Comparison of ENCODE assay signal across 8 cellular contexts in genomic region chr12:121894633-121895032, GRCh38. TPM values are rescaled to one million over a fixed set of nuclear protein-coding genes. Genes with fewer than 3 reads are reported as not detected.
DNase-seq lines count a peak whose midpoint lies in the region; ATAC-seq and TF ChIP-seq lines count a peak whose summit lies in the region.

No MANE protein-coding gene starts in this region.

- no TSS peak for BruUV-seq in MCF 10A (replicated peaks; lab: Mats Ljungman, UMichigan)

- H3K27ac ChIP-seq in breast epithelium = peak overlapping the region in 1 of 2 donors; percentile 49
- peak overlapping the region; percentile 94 for H3K27ac ChIP-seq in foreskin keratinocyte

- H3K4me1 Mint-ChIP-seq in MCF 10A (ENCODE audit: insufficient read depth, unreplicated experiment) (peaks cover 25% of the 10 kb centered on the region), type B pancreatic cell (ENCODE audit: unreplicated experiment) (peaks cover 22% of the 10 kb centered on the region)

- no peak for DNase-seq in MCF 10A (ENCODE audit: unreplicated experiment)
- DNase-seq in breast epithelium (ENCODE audit: low spot score in 2 of 2) = no peak
- DNase-seq in SK-MEL-5 (ENCODE audit: low read depth, low spot score) = peak; percentile 39
- no peak for DNase-seq in foreskin keratinocyte
- no peak for DNase-seq in type B pancreatic cell (ENCODE audit: extremely low spot score, unreplicated experiment)
- DNase-seq in RPMI8226 = no peak
- DNase-seq in stimulated activated CD4-positive, alpha-beta T cell treated with anti-CD3 and anti-CD28 coated beads, Interleukin-15, amount 100 ng/mL, for 24 hours = no peak

- intact Hi-C loops in MCF 10A (cut with micrococcal nuclease) (no loop called here), breast epithelium (cut with DNase I; ENCODE audit: low total_unique reads) (no loop called here)

- no peak overlapping the region for H3K4me3 ChIP-seq in breast epithelium

- no peak for ATAC-seq in foreskin keratinocyte
- no peak for ATAC-seq in GM21515 (IDR thresholded peaks at IDR 0.05; ENCODE audit: unreplicated experiment)

- H3K9me3 ChIP-seq in breast epithelium = no peaks in the 10 kb centered on the region

- H3K4me3 Mint-ChIP-seq in MCF 10A (ENCODE audit: unreplicated experiment) (peak overlapping the region; percentile 59), type B pancreatic cell (no peak overlapping the region)

- POLR2A ChIA-PET in MCF 10A (lab: Yijun Ruan, JAX) = interaction anchor here (0.6 to 7.5 kb wide), 3 partner anchors 8 to 555 kb away, joined by 3 to 128 read pairs (median 4); partner anchors contain the start of genes RHOF and SETD1B

- CTCF ChIA-PET in MCF 10A (lab: Yijun Ruan, JAX) = interaction anchor here (0.9 to 1.5 kb wide), 5 partner anchors 11 to 196 kb away, joined by 3 to 5 read pairs (median 4); no protein-coding TSS in a partner anchor

- peaks cover 0 to 13% of the 10 kb centered on the region in 2 donors for H3K4me1 ChIP-seq in breast epithelium
- peaks cover 11% of the 10 kb centered on the region for H3K4me1 ChIP-seq in foreskin keratinocyte

- H3K36me3 ChIP-seq in breast epithelium = peaks cover 2% of the 10 kb centered on the region

- no peak for TF ChIP-seq POLR2A in breast epithelium (IDR thresholded peaks at IDR 0.05)

- no peaks in the 10 kb centered on the region for H3K27me3 Mint-ChIP-seq in MCF 10A (ENCODE audit: insufficient read depth, unreplicated experiment)
- no peaks in the 10 kb centered on the region for H3K27me3 Mint-ChIP-seq in type B pancreatic cell

- H3K9me3 Mint-ChIP-seq in MCF 10A (ENCODE audit: unreplicated experiment) = no peaks in the 10 kb centered on the region
- H3K9me3 Mint-ChIP-seq in type B pancreatic cell = no peaks in the 10 kb centered on the region

- in situ Hi-C loops in SK-MEL-5 (cut with HindIII; ENCODE audit: low pct_unique_long_range_greater_than_20kb, low sequenced_read_pairs) = no loop called here

- no peaks in the 10 kb centered on the region for H3K27me3 ChIP-seq in breast epithelium
- no peaks in the 10 kb centered on the region for H3K27me3 ChIP-seq in foreskin keratinocyte

- H3K27ac Mint-ChIP-seq in MCF 10A (ENCODE audit: low read depth, unreplicated experiment) (peak overlapping the region; percentile 97), type B pancreatic cell (peak overlapping the region; percentile 86)

- TF ChIP-seq CTCF in MCF 10A (IDR thresholded peaks at IDR 0.05; ENCODE audit: unreplicated experiment) (no peak), breast epithelium (IDR thresholded peaks at IDR 0.05) (no peak), foreskin keratinocyte (conservative IDR thresholded peaks at IDR 0.05) (peak; percentile 45), type B pancreatic cell (conservative IDR thresholded peaks at IDR 0.05) (peak; percentile 59)

- H3K36me3 Mint-ChIP-seq in MCF 10A (ENCODE audit: insufficient read depth, unreplicated experiment) = peaks cover 83% of the 10 kb centered on the region
- H3K36me3 Mint-ChIP-seq in type B pancreatic cell = peaks cover 17% of the 10 kb centered on the region

RNA-seq across cellular contexts. Expression of gene PSMD9, which starts 6.0 kb away (rescaled TPM):
- total RNA-seq in MCF 10A (2022) (96.3 and 105 TPM in 2 replicates), breast epithelium (10 to 100 TPM; 34.7 to 65.3 (median 37.9) TPM), foreskin keratinocyte (90.2 and 95.1 TPM in 2 replicates), type B pancreatic cell (ENCODE audit: low replicate concordance) (41.8 and 43.0 TPM in 2 replicates)
- total RNA-seq in SK-MEL-5 (2014; rRNA removed; shearing (Covaris generic)) = 75.9 and 95.1 TPM in 2 replicates
- 71.3 and 76.9 TPM in 2 replicates for polyA plus RNA-seq in SK-MEL-5 (2015; cell fraction: cytosol; rRNA removed)
- polyA plus RNA-seq in SK-MEL-5 (2015; cell fraction: nucleus; rRNA removed) = 43.0 and 58.0 TPM in 2 replicates
- polyA plus RNA-seq in foreskin keratinocyte = 128 and 139 TPM in 2 replicates

RNA-seq across cellular contexts. Expression of gene CFAP251, which starts 23.8 kb away (rescaled TPM):
- total RNA-seq in MCF 10A (2022) (19.7 and 23.5 TPM in 2 replicates), breast epithelium (1 to 10 TPM; 4.8 to 8.2 (median 6.7) TPM), foreskin keratinocyte (44.5 and 52.1 TPM in 2 replicates), type B pancreatic cell (ENCODE audit: low replicate concordance) (2.6 and 3.3 TPM in 2 replicates)
- total RNA-seq in SK-MEL-5 (2014; rRNA removed; shearing (Covaris generic)) = 3.3 and 5.3 TPM in 2 replicates
- 1.4 and 3.3 TPM in 2 replicates for polyA plus RNA-seq in SK-MEL-5 (2015; cell fraction: cytosol; rRNA removed)
- polyA plus RNA-seq in SK-MEL-5 (2015; cell fraction: nucleus; rRNA removed) = 6.4 and 7.1 TPM in 2 replicates
- polyA plus RNA-seq in foreskin keratinocyte = 40.7 and 48.0 TPM in 2 replicates

RNA-seq across cellular contexts. Expression of gene HPD, which starts 36.0 kb away (rescaled TPM):
- 0.21 TPM in 1 of 2 replicates, not detected in the other for total RNA-seq in MCF 10A (2022)
- 1 to 10 TPM in 1 of 3 donors, under 1 TPM in 1, not detected in 1; 0.64 to 1.6 TPM for total RNA-seq in breast epithelium
- total RNA-seq in SK-MEL-5 (2014; rRNA removed; shearing (Covaris generic)) = not detected in 2 replicates
- 0.07 TPM in 1 of 2 replicates, not detected in the other for polyA plus RNA-seq in SK-MEL-5 (2015; cell fraction: cytosol; rRNA removed)
- polyA plus RNA-seq in SK-MEL-5 (2015; cell fraction: nucleus; rRNA removed) = not detected in 2 replicates
- not detected in 2 replicates for total RNA-seq in foreskin keratinocyte
- not detected in 2 replicates for polyA plus RNA-seq in foreskin keratinocyte
- 0.92 TPM in 1 of 2 replicates, not detected in the other for total RNA-seq in type B pancreatic cell (ENCODE audit: low replicate concordance)

Comparison
In these comparisons a context has a peak if more than half of its experiments do, and no peak if none do; other contexts are left out.
1. CTCF ChIP-seq: peak in foreskin keratinocyte (single experiment) and type B pancreatic cell (single experiment); none in MCF 10A (single experiment) and breast epithelium (0 of 3).